Comparison of ENCODE assay signal across 7 cellular contexts in genomic region chr1:151131832-151132675, GRCh38. TPM values are rescaled to one million over a fixed set of nuclear protein-coding genes. Genes with fewer than 3 reads are reported as not detected.
A peak's percentile ranks its signal among the peaks of the same experiment; 100 is the strongest.
DNase-seq lines count a peak whose midpoint lies in the region; ATAC-seq and TF ChIP-seq lines count a peak whose summit lies in the region.

No MANE protein-coding gene starts in this region.

- no peak overlapping the region for H3K4me3 ChIP-seq in IMR-90 (ENCODE audit: insufficient read depth, low read depth, low read length)
- no peak overlapping the region for H3K4me3 ChIP-seq in cardiac fibroblast (replicated peaks in 1 of 2; ENCODE audit: low read depth in 2 of 2, low read length in 2 of 2)
- H3K4me3 ChIP-seq in stomach smooth muscle (ENCODE audit: low read length in 2 of 2): peak overlapping the region; percentile 73 to 78

- no peaks in the 10 kb centered on the region for H3K4me1 ChIP-seq in IMR-90 (ENCODE audit: control insufficient read depth, insufficient read depth, low read length)
- peaks cover 15% of the 10 kb centered on the region for H3K4me1 ChIP-seq in stomach smooth muscle (ENCODE audit: control insufficient read depth, insufficient read depth, low read length)

- TF ChIP-seq POLR2A in IMR-90 (IDR thresholded peaks at IDR 0.05; ENCODE audit: low read depth, low read length): no peak

- DNase-seq in IMR-90 (no peak), cardiac fibroblast (ENCODE audit: low read depth in 2 of 2) (peak; percentile 17 to 27), left lobe of liver (ENCODE audit: low spot score) (no peak), NCI-H1105 (lab: John Stamatoyannopoulos, UW) (no peak), GM19238 (ENCODE audit: insufficient read length, low spot score) (no peak)

- no peaks in the 10 kb centered on the region for H3K9me1 ChIP-seq in IMR-90 (ENCODE audit: insufficient read depth, low read length)

- no peak overlapping the region for H2AK9ac ChIP-seq in IMR-90 (replicated peaks; ENCODE audit: low read depth, low read length, poor library complexity)

- ATAC-seq in IMR-90 (ENCODE audit: low read depth) (0 out of 2 replicates have a peak, but pooled peaks have one; percentile 12), left lobe of liver (peak; percentile 7), HG03097 (IDR thresholded peaks at IDR 0.05; ENCODE audit: low FRiP score, unreplicated experiment) (no peak)

- H2BK15ac ChIP-seq in IMR-90 (ENCODE audit: low read depth, low read length): no peak overlapping the region

- WGBS in IMR-90 (ENCODE audit: extremely low coverage in 2 of 2, insufficient read length in 1 of 2), 2 experiments: 57% methylated on average over 47 of the region's 68 CpGs; no CpG with 5 or more reads in 1 of the 2 experiments

- H4K20me1 ChIP-seq in IMR-90 (ENCODE audit: insufficient read depth, low read length): no peaks in the 10 kb centered on the region

- TF ChIP-seq CTCF in IMR-90 (conservative IDR thresholded peaks at IDR 0.05; ENCODE audit: low read depth, low read length): no peak
- no peak for TF ChIP-seq CTCF in cardiac fibroblast (IDR thresholded peaks at IDR 0.05; ENCODE audit: low read depth, low read length)

- H4K5ac ChIP-seq in IMR-90 (ENCODE audit: low read depth, low read length): no peak overlapping the region

- no peak overlapping the region for H2BK20ac ChIP-seq in IMR-90 (ENCODE audit: low read depth, low read length)

- dilution Hi-C loops in IMR-90 (cut with HindIII; ENCODE audit: low sequenced_read_pairs, unreplicated experiment): no loop called here

- no peak overlapping the region for H3K4ac ChIP-seq in IMR-90 (ENCODE audit: low read depth, low read length)

- CTCF ChIA-PET in IMR-90 (lab: Yijun Ruan, JAX): no interaction called here

- no peak overlapping the region for H3K56ac ChIP-seq in IMR-90 (ENCODE audit: extremely low read depth, insufficient read depth, low read length)

- no peak overlapping the region for H4K91ac ChIP-seq in IMR-90 (ENCODE audit: insufficient read depth, low read depth, low read length)

- H3K18ac ChIP-seq in IMR-90 (ENCODE audit: low read depth, low read length): no peak overlapping the region

- H3K36me3 ChIP-seq in IMR-90 (ENCODE audit: control insufficient read depth, insufficient read depth, low read length): peaks cover 7% of the 10 kb centered on the region; the same call in 1 of the 2 replicates
- H3K36me3 ChIP-seq in stomach smooth muscle (ENCODE audit: control insufficient read depth in 2 of 2, insufficient read depth in 2 of 2, low read length in 2 of 2): peaks cover 16 to 17% of the 10 kb centered on the region in 2 donors

- no peak overlapping the region for H2AK5ac ChIP-seq in IMR-90 (ENCODE audit: low read depth, low read length)

- no peaks in the 10 kb centered on the region for H3K79me1 ChIP-seq in IMR-90 (ENCODE audit: low read depth in 1 of 2, low read length in 2 of 2)

- H3K27me3 ChIP-seq in IMR-90 (ENCODE audit: control insufficient read depth, insufficient read depth, low read length) (peaks cover 9% of the 10 kb centered on the region), stomach smooth muscle (ENCODE audit: control insufficient read depth in 1 of 2, insufficient read depth in 2 of 2, low read length in 2 of 2) (no peaks in the 10 kb centered on the region)

- H3K14ac ChIP-seq in IMR-90 (replicated peaks; ENCODE audit: low read depth, low read length): no peak overlapping the region

- H2BK5ac ChIP-seq in IMR-90 (ENCODE audit: low read depth, low read length, poor library complexity, severe bottlenecking): no peak overlapping the region

- in situ Hi-C loops in IMR-90 (cut with MboI; ENCODE audit: low sequenced_read_pairs): no loop called here

- no TSS peak for BruUV-seq in IMR-90 (replicated peaks; lab: Mats Ljungman, UMichigan)

- intact Hi-C loops in IMR-90 (cut with micrococcal nuclease): no loop called here

- no peak overlapping the region for H2AFZ ChIP-seq in IMR-90 (replicated peaks; ENCODE audit: low read length, poor library complexity)

- H3K27ac ChIP-seq in IMR-90 (ENCODE audit: insufficient read depth, low read length) (no peak overlapping the region), stomach smooth muscle (ENCODE audit: low read length) (peak overlapping the region; percentile 77)

- H3K9ac ChIP-seq in IMR-90 (ENCODE audit: low read depth, low read length) (no peak overlapping the region), stomach smooth muscle (ENCODE audit: low read length in 2 of 2) (peak overlapping the region; percentile 62 to 69)

- TF ChIP-seq RAD21 in IMR-90 (IDR thresholded peaks at IDR 0.05; ENCODE audit: low read length): no peak

- H3K9me3 ChIP-seq in IMR-90 (ENCODE audit: control insufficient read depth, insufficient read depth, low read length) (no peaks in the 10 kb centered on the region), stomach smooth muscle (ENCODE audit: control insufficient read depth in 2 of 2, low read length in 2 of 2) (no peaks in the 10 kb centered on the region)

- H3K4me2 ChIP-seq in IMR-90 (ENCODE audit: low read depth, low read length): no peak overlapping the region

- no peak overlapping the region for H3K23ac ChIP-seq in IMR-90 (ENCODE audit: low read depth, low read length)

- POLR2A ChIA-PET in IMR-90 (lab: Charles Lee; ENCODE audit: unreplicated experiment): interaction anchor here (0.6 kb wide), 1 partner anchor 267 kb away, joined by 5 read pairs; no protein-coding TSS in a partner anchor

- H2BK120ac ChIP-seq in IMR-90 (ENCODE audit: low read depth, low read length): no peak overlapping the region

- no peak overlapping the region for H4K8ac ChIP-seq in IMR-90 (ENCODE audit: low read depth in 2 of 2, low read length in 2 of 2)

TF ChIP-seq in IMR-90, 13 proteins besides CTCF, POLR2A, EP300 and RAD21:
- TF ChIP-seq NFE2L2 (IDR thresholded peaks at IDR 0.05; ENCODE audit: low read depth, low read length) (no peak), SMC3 (IDR thresholded peaks at IDR 0.05; ENCODE audit: low read depth, low read length) (no peak), BHLHE40 (IDR thresholded peaks at IDR 0.05; ENCODE audit: low read depth, low read length) (no peak), MXI1 (IDR thresholded peaks at IDR 0.05; ENCODE audit: borderline replicate concordance, low read depth, low read length) (no peak), CEBPB (IDR thresholded peaks at IDR 0.05; ENCODE audit: low read depth, low read length) (no peak), MAZ (IDR thresholded peaks at IDR 0.05; ENCODE audit: borderline replicate concordance, low read depth, low read length) (no peak), RCOR1 (IDR thresholded peaks at IDR 0.05; ENCODE audit: insufficient replicate concordance, low read length) (no peak), MAFK (IDR thresholded peaks at IDR 0.05; ENCODE audit: low read depth, low read length) (no peak), CHD1 (IDR thresholded peaks at IDR 0.05; ENCODE audit: low read depth, low read length) (no peak), ELK1 (IDR thresholded peaks at IDR 0.05; ENCODE audit: borderline replicate concordance, low read depth, low read length) (no peak), FOS (IDR thresholded peaks at IDR 0.05; ENCODE audit: low read depth, low read length) (no peak), USF2 (IDR thresholded peaks at IDR 0.05; ENCODE audit: low read depth, low read length) (no peak), RFX5 (IDR thresholded peaks at IDR 0.05; ENCODE audit: low read depth, low read length) (no peak)

RNA-seq across cellular contexts. Expression of gene SEMA6C, which starts 14.4 kb away (rescaled TPM):
- total RNA-seq in IMR-90 (2012; rRNA removed) (0.36 and 0.56 TPM in 2 replicates), left lobe of liver (6.4 TPM)
- polyA plus RNA-seq in IMR-90 (2012; rRNA removed): 2.0 and 2.6 TPM in 2 replicates
- polyA plus RNA-seq in IMR-90 (2012; cell fraction: cytosol; rRNA removed): 1.6 and 17.4 TPM in 2 replicates
- polyA plus RNA-seq in IMR-90 (2012; cell fraction: nucleus; rRNA removed; ENCODE audit: low replicate concordance): 16.8 and 119 TPM in 2 replicates

RNA-seq across cellular contexts. Expression of gene TNFAIP8L2, which starts 24.4 kb away (rescaled TPM):
- total RNA-seq in IMR-90 (2012; rRNA removed): not detected in 2 replicates
- polyA plus RNA-seq in IMR-90 (2012; rRNA removed): not detected in 2 replicates
- polyA plus RNA-seq in IMR-90 (2012; cell fraction: cytosol; rRNA removed): not detected in 2 replicates
- not detected in 2 replicates for polyA plus RNA-seq in IMR-90 (2012; cell fraction: nucleus; rRNA removed; ENCODE audit: low replicate concordance)
- 0.96 TPM for total RNA-seq in left lobe of liver

RNA-seq across cellular contexts. Expression of gene LYSMD1, which starts 33.6 kb away (rescaled TPM):
- total RNA-seq in IMR-90 (2012; rRNA removed): 9.2 and 10.4 TPM in 2 replicates
- 5.0 and 5.9 TPM in 2 replicates for polyA plus RNA-seq in IMR-90 (2012; rRNA removed)
- 2.3 and 3.1 TPM in 2 replicates for polyA plus RNA-seq in IMR-90 (2012; cell fraction: cytosol; rRNA removed)
- 2.6 and 6.2 TPM in 2 replicates for polyA plus RNA-seq in IMR-90 (2012; cell fraction: nucleus; rRNA removed; ENCODE audit: low replicate concordance)
- 3.9 TPM for total RNA-seq in left lobe of liver

RNA-seq across cellular contexts. Expression of gene SCNM1, which starts 33.9 kb away (rescaled TPM):
- total RNA-seq in IMR-90 (2012; rRNA removed) (22.2 and 27.4 TPM in 2 replicates), left lobe of liver (9.4 TPM)
- 33.2 and 35.3 TPM in 2 replicates for polyA plus RNA-seq in IMR-90 (2012; rRNA removed)
- polyA plus RNA-seq in IMR-90 (2012; cell fraction: cytosol; rRNA removed): 15.6 and 31.7 TPM in 2 replicates
- 20.3 and 49.2 TPM in 2 replicates for polyA plus RNA-seq in IMR-90 (2012; cell fraction: nucleus; rRNA removed; ENCODE audit: low replicate concordance)

RNA-seq across cellular contexts. Expression of gene TMOD4, which starts 43.7 kb away (rescaled TPM):
- total RNA-seq in IMR-90 (2012; rRNA removed): not detected in 2 replicates
- 0.22 and 0.27 TPM in 2 replicates for polyA plus RNA-seq in IMR-90 (2012; rRNA removed)
- polyA plus RNA-seq in IMR-90 (2012; cell fraction: cytosol; rRNA removed): 0.12 and 0.36 TPM in 2 replicates
- 0.63 and 0.87 TPM in 2 replicates for polyA plus RNA-seq in IMR-90 (2012; cell fraction: nucleus; rRNA removed; ENCODE audit: low replicate concordance)
- 0.33 TPM for total RNA-seq in left lobe of liver

Comparison
In these comparisons a context has a peak if more than half of its experiments do, and no peak if none do; other contexts are left out.
1. DNase-seq: peak in cardiac fibroblast (2 of 2); none in IMR-90 (single experiment), left lobe of liver (single experiment), NCI-H1105 (single experiment) and GM19238 (single experiment).
2. H3K4me3 ChIP-seq: peak in stomach smooth muscle (2 of 2); none in IMR-90 (single experiment) and cardiac fibroblast (0 of 2).